1 cellular context compared by ENCODE assay signal in genomic region chr6:12065321-12066140, GRCh38.
TF ChIP-seq lines count a peak whose summit lies in the region.

No MANE protein-coding gene starts in this region.

TF ChIP-seq in K562, 482 proteins besides CTCF, POLR2A, EP300 and RAD21 (continued from another document and continues in another):
- TF ChIP-seq, protein P1, sequence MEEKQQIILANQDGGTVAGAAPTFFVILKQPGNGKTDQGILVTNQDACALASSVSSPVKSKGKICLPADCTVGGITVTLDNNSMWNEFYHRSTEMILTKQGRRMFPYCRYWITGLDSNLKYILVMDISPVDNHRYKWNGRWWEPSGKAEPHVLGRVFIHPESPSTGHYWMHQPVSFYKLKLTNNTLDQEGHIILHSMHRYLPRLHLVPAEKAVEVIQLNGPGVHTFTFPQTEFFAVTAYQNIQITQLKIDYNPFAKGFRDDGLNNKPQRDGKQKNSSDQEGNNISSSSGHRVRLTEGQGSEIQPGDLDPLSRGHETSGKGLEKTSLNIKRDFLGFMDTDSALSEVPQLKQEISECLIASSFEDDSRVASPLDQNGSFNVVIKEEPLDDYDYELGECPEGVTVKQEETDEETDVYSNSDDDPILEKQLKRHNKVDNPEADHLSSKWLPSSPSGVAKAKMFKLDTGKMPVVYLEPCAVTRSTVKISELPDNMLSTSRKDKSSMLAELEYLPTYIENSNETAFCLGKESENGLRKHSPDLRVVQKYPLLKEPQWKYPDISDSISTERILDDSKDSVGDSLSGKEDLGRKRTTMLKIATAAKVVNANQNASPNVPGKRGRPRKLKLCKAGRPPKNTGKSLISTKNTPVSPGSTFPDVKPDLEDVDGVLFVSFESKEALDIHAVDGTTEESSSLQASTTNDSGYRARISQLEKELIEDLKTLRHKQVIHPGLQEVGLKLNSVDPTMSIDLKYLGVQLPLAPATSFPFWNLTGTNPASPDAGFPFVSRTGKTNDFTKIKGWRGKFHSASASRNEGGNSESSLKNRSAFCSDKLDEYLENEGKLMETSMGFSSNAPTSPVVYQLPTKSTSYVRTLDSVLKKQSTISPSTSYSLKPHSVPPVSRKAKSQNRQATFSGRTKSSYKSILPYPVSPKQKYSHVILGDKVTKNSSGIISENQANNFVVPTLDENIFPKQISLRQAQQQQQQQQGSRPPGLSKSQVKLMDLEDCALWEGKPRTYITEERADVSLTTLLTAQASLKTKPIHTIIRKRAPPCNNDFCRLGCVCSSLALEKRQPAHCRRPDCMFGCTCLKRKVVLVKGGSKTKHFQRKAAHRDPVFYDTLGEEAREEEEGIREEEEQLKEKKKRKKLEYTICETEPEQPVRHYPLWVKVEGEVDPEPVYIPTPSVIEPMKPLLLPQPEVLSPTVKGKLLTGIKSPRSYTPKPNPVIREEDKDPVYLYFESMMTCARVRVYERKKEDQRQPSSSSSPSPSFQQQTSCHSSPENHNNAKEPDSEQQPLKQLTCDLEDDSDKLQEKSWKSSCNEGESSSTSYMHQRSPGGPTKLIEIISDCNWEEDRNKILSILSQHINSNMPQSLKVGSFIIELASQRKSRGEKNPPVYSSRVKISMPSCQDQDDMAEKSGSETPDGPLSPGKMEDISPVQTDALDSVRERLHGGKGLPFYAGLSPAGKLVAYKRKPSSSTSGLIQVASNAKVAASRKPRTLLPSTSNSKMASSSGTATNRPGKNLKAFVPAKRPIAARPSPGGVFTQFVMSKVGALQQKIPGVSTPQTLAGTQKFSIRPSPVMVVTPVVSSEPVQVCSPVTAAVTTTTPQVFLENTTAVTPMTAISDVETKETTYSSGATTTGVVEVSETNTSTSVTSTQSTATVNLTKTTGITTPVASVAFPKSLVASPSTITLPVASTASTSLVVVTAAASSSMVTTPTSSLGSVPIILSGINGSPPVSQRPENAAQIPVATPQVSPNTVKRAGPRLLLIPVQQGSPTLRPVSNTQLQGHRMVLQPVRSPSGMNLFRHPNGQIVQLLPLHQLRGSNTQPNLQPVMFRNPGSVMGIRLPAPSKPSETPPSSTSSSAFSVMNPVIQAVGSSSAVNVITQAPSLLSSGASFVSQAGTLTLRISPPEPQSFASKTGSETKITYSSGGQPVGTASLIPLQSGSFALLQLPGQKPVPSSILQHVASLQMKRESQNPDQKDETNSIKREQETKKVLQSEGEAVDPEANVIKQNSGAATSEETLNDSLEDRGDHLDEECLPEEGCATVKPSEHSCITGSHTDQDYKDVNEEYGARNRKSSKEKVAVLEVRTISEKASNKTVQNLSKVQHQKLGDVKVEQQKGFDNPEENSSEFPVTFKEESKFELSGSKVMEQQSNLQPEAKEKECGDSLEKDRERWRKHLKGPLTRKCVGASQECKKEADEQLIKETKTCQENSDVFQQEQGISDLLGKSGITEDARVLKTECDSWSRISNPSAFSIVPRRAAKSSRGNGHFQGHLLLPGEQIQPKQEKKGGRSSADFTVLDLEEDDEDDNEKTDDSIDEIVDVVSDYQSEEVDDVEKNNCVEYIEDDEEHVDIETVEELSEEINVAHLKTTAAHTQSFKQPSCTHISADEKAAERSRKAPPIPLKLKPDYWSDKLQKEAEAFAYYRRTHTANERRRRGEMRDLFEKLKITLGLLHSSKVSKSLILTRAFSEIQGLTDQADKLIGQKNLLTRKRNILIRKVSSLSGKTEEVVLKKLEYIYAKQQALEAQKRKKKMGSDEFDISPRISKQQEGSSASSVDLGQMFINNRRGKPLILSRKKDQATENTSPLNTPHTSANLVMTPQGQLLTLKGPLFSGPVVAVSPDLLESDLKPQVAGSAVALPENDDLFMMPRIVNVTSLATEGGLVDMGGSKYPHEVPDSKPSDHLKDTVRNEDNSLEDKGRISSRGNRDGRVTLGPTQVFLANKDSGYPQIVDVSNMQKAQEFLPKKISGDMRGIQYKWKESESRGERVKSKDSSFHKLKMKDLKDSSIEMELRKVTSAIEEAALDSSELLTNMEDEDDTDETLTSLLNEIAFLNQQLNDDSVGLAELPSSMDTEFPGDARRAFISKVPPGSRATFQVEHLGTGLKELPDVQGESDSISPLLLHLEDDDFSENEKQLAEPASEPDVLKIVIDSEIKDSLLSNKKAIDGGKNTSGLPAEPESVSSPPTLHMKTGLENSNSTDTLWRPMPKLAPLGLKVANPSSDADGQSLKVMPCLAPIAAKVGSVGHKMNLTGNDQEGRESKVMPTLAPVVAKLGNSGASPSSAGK (IDR thresholded peaks at IDR 0.05), result no peak
- no peak for TF ChIP-seq SMAD4 (CRISPR knock-in tag; conservative IDR thresholded peaks at IDR 0.05)
- no peak for TF ChIP-seq ZNF717 (CRISPR knock-in tag; IDR thresholded peaks at IDR 0.05)
- peak in 1 of 2 experiments; percentile 79; a peak in 2 of 4 replicates for TF ChIP-seq TBL1XR1 (IDR thresholded peaks at IDR 0.05; ENCODE audit: low read length in 2 of 2)
- TF ChIP-seq THRAP3 (IDR thresholded peaks at IDR 0.05; ENCODE audit: borderline replicate concordance), result no peak
- peak; percentile 73 for TF ChIP-seq NCOR1 (IDR thresholded peaks at IDR 0.05)
- peak; percentile 53; the same call in 1 of the 2 replicates for TF ChIP-seq POLR2AphosphoS5 (IDR thresholded peaks at IDR 0.05; ENCODE audit: control insufficient read depth, insufficient read depth, low read depth, low read length)
- TF ChIP-seq SMARCA4 (IDR thresholded peaks at IDR 0.05), result 0 out of 2 replicates have a peak, but pooled peaks have one; percentile 19
- no peak for TF ChIP-seq FOXA1 (IDR thresholded peaks at IDR 0.05; ENCODE audit: borderline replicate concordance)
- no peak for TF ChIP-seq ZNF263 (CRISPR knock-in tag; IDR thresholded peaks at IDR 0.05; ENCODE audit: borderline replicate concordance)
- no peak for TF ChIP-seq TSHZ1 (CRISPR knock-in tag; IDR thresholded peaks at IDR 0.05)
- no peak for TF ChIP-seq BACH1 (tag; IDR thresholded peaks at IDR 0.05)
- TF ChIP-seq GMEB1 (CRISPR knock-in tag; IDR thresholded peaks at IDR 0.05), result no peak
- TF ChIP-seq HOMEZ (CRISPR knock-in tag; IDR thresholded peaks at IDR 0.05), result no peak
- no peak for TF ChIP-seq SNAPC5 (CRISPR knock-in tag; IDR thresholded peaks at IDR 0.05)
- TF ChIP-seq MEIS2 (IDR thresholded peaks at IDR 0.05; ENCODE audit: partially characterized antibody), result no peak
- 0 out of 2 replicates have a peak, but pooled peaks have one; percentile 13 for TF ChIP-seq GABPB1 (CRISPR knock-in tag; IDR thresholded peaks at IDR 0.05)
- TF ChIP-seq MAFF (IDR thresholded peaks at IDR 0.05; ENCODE audit: low read length), result no peak
- TF ChIP-seq SLC30A9 (CRISPR knock-in tag; IDR thresholded peaks at IDR 0.05), result no peak
- TF ChIP-seq ETV5 (CRISPR knock-in tag; IDR thresholded peaks at IDR 0.05; ENCODE audit: low read depth), result peak; percentile 50; the same call in 1 of the 2 replicates
- TF ChIP-seq, protein P2, sequence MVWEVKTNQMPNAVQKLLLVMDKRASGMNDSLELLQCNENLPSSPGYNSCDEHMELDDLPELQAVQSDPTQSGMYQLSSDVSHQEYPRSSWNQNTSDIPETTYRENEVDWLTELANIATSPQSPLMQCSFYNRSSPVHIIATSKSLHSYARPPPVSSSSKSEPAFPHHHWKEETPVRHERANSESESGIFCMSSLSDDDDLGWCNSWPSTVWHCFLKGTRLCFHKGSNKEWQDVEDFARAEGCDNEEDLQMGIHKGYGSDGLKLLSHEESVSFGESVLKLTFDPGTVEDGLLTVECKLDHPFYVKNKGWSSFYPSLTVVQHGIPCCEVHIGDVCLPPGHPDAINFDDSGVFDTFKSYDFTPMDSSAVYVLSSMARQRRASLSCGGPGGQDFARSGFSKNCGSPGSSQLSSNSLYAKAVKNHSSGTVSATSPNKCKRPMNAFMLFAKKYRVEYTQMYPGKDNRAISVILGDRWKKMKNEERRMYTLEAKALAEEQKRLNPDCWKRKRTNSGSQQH (CRISPR knock-in tag; IDR thresholded peaks at IDR 0.05), result no peak
- TF ChIP-seq GTF2A2 (tag; IDR thresholded peaks at IDR 0.05), result no peak
- no peak for TF ChIP-seq ZNF764 (CRISPR knock-in tag; IDR thresholded peaks at IDR 0.05; ENCODE audit: low read depth)
- TF ChIP-seq MTA2 (IDR thresholded peaks at IDR 0.05; ENCODE audit: low read depth), result no peak
- TF ChIP-seq UBTF (IDR thresholded peaks at IDR 0.05; ENCODE audit: borderline replicate concordance in 1 of 2, low read depth in 2 of 2, low read length in 2 of 2), result no peak
- TF ChIP-seq ZNF507 (tag; conservative IDR thresholded peaks at IDR 0.05), result no peak
- no peak for TF ChIP-seq ZFPM2 (CRISPR knock-in tag; IDR thresholded peaks at IDR 0.05)
- no peak for TF ChIP-seq RBM39 (optimal IDR thresholded peaks at IDR 0.05; ENCODE audit: low read depth, low read length)
- no peak for TF ChIP-seq ASH1L (IDR thresholded peaks at IDR 0.05; ENCODE audit: borderline replicate concordance, low read depth, partially characterized antibody)
- TF ChIP-seq OTX1 (CRISPR knock-in tag; IDR thresholded peaks at IDR 0.05), result no peak
- no peak for TF ChIP-seq PREB (CRISPR knock-in tag; IDR thresholded peaks at IDR 0.05)
- no peak for TF ChIP-seq XRCC4 (IDR thresholded peaks at IDR 0.05; ENCODE audit: extremely low read depth, insufficient read depth, insufficient read length)
- peak; percentile 83 for TF ChIP-seq TCF3 (CRISPR knock-in tag; IDR thresholded peaks at IDR 0.05)
